8 cellular contexts compared by ENCODE assay signal in genomic region chr1:31714442-31715096, GRCh38. TPM values are rescaled to one million over a fixed set of nuclear protein-coding genes. Genes with fewer than 3 reads are reported as not detected.
A peak's percentile ranks its signal among the peaks of the same experiment; 100 is the strongest.
DNase-seq lines count a peak whose midpoint lies in the region; ATAC-seq and TF ChIP-seq lines count a peak whose summit lies in the region.

No MANE protein-coding gene starts in this region.

- POLR2A ChIA-PET in SK-N-SH (lab: Yijun Ruan, JAX) = interaction anchor here (0.9 to 1.9 kb wide), 3 partner anchors 12 to 70 kb away, joined by 3 to 5 read pairs (median 3); partner anchors contain the start of gene PEF1

- peak overlapping the region; percentile 67 for H3K9ac ChIP-seq in SK-N-SH

- no peak for ATAC-seq in GM18502 (IDR thresholded peaks at IDR 0.05; ENCODE audit: poor library complexity, unreplicated experiment)

- H3K36me3 ChIP-seq in SK-N-SH (replicated peaks in 1 of 2; ENCODE audit: control insufficient read depth in 1 of 2, insufficient read depth in 2 of 2, low read length in 1 of 2) = no peaks in the 10 kb centered on the region
- H3K36me3 ChIP-seq in kidney epithelial cell (ENCODE audit: control insufficient read depth, insufficient read depth, low read length) = no peaks in the 10 kb centered on the region

- TF ChIP-seq RAD21 in SK-N-SH (IDR thresholded peaks at IDR 0.05; ENCODE audit: low read length) = peak; percentile 62

- TF ChIP-seq CTCF in SK-N-SH (IDR thresholded peaks at IDR 0.05) (peak; percentile 59), choroid plexus epithelial cell (conservative IDR thresholded peaks at IDR 0.05; ENCODE audit: low read depth, low read length) (peak; percentile 61), kidney epithelial cell (IDR thresholded peaks at IDR 0.05; ENCODE audit: insufficient read depth, low read length, poor library complexity, severe bottlenecking) (peak; percentile 56)

- 7% methylated on average over 8 of the region's 39 CpGs for WGBS in SK-N-SH (ENCODE audit: low lambda C conversion rate)

- DNase-seq in activated gamma-delta T cell treated with Interleukin-2 at 50 U/mL for 16 hours (peak; percentile 20), activated gamma-delta T cell (lab: John Stamatoyannopoulos, UW) (no peak), SK-N-SH (peak; percentile 76), choroid plexus epithelial cell (ENCODE audit: low read depth) (peak; percentile 63), kidney epithelial cell (ENCODE audit: low read depth) (no peak), Kasumi-1 (lab: John Stamatoyannopoulos, UW) (no peak)
- DNase-seq in stimulated activated CD4-positive, alpha-beta T cell treated with anti-CD3 and anti-CD28 coated beads, Interleukin-4, amount 100 ng/mL, for 24 hours = peak; percentile 8

- H3K27me3 ChIP-seq in SK-N-SH (ENCODE audit: insufficient read depth) (no peaks in the 10 kb centered on the region), kidney epithelial cell (ENCODE audit: control insufficient read depth, insufficient read depth, low read length) (peaks cover 3% of the 10 kb centered on the region)

- peaks cover 32% of the 10 kb centered on the region for H3F3A ChIP-seq in SK-N-SH (replicated peaks; ENCODE audit: insufficient read depth)

- peak overlapping the region; percentile 67 for H2AFZ ChIP-seq in SK-N-SH (ENCODE audit: low read depth)

- CTCF ChIA-PET in SK-N-SH (lab: Yijun Ruan, JAX) = interaction anchor here (0.6 to 10.3 kb wide), 30 partner anchors 7 to 501 kb away, joined by 3 to 156 read pairs (median 6); partner anchors contain the start of genes ADGRB2, COL16A1 and PTP4A2

- H3K4me3 ChIP-seq in SK-N-SH (ENCODE audit: low read depth in 2 of 2, low read length in 1 of 2) (peak overlapping the region; percentile 14 to 50; a peak in 3 of 4 replicates), choroid plexus epithelial cell (ENCODE audit: low read depth, low read length) (peak overlapping the region; percentile 56), kidney epithelial cell (ENCODE audit: low read depth, low read length) (peak overlapping the region; percentile 11)

- H3K4me1 ChIP-seq in SK-N-SH (ENCODE audit: control insufficient read depth in 1 of 2, insufficient read depth in 2 of 2, low read depth in 1 of 2, low read length in 1 of 2) = peaks cover 41 to 54% of the 10 kb centered on the region in 2 experiments; a peak in 3 of 4 replicates

- H3K4me2 ChIP-seq in SK-N-SH = peak overlapping the region; percentile 74

- no peaks in the 10 kb centered on the region for H4K20me1 ChIP-seq in SK-N-SH (ENCODE audit: insufficient read depth)

- H3K79me2 ChIP-seq in SK-N-SH (ENCODE audit: insufficient read depth) = no peaks in the 10 kb centered on the region

- no peaks in the 10 kb centered on the region for H3K9me2 ChIP-seq in SK-N-SH

- peak overlapping the region; percentile 94 to 95 for H3K27ac ChIP-seq in SK-N-SH (ENCODE audit: low read depth in 2 of 2, low read length in 1 of 2)

- H3K9me3 ChIP-seq in SK-N-SH = no peaks in the 10 kb centered on the region

- peak in 1 of 2 experiments; percentile 37; a peak in 1 of 4 replicates for TF ChIP-seq EP300 in SK-N-SH (IDR thresholded peaks at IDR 0.05; ENCODE audit: borderline replicate concordance in 1 of 2, low read depth in 1 of 2, low read length in 1 of 2)

TF ChIP-seq in SK-N-SH, 30 proteins besides CTCF, POLR2A, EP300 and RAD21:
- TF ChIP-seq SMC3 (IDR thresholded peaks at IDR 0.05; ENCODE audit: low read depth, low read length) (peak; percentile 52; the same call in 1 of the 2 replicates), CHD2 (IDR thresholded peaks at IDR 0.05; ENCODE audit: low read length, partially characterized antibody) (peak; percentile 17), PBX3 (IDR thresholded peaks at IDR 0.05) (peak; percentile 37; the same call in 1 of the 2 replicates), TCF12 (IDR thresholded peaks at IDR 0.05) (0 out of 2 replicates have a peak, but pooled peaks have one; percentile 19), FOSL2 (IDR thresholded peaks at IDR 0.05; ENCODE audit: borderline replicate concordance, low read depth) (0 out of 2 replicates have a peak, but pooled peaks have one; percentile 6), SIN3A (IDR thresholded peaks at IDR 0.05; ENCODE audit: borderline replicate concordance, low read depth, low read length) (peak; percentile 63; the same call in 1 of the 2 replicates), IRF3 (IDR thresholded peaks at IDR 0.05; ENCODE audit: low read depth, low read length) (no peak), ZBTB33 (IDR thresholded peaks at IDR 0.05; ENCODE audit: borderline replicate concordance, low read depth) (no peak), RCOR1 (IDR thresholded peaks at IDR 0.05; ENCODE audit: low read length) (peak; percentile 21; the same call in 1 of the 2 replicates), NRF1 (IDR thresholded peaks at IDR 0.05; ENCODE audit: low read depth, low read length) (0 out of 2 replicates have a peak, but pooled peaks have one; percentile 9), MXI1 (IDR thresholded peaks at IDR 0.05; ENCODE audit: low read depth, low read length) (peak; percentile 65), MEF2A (IDR thresholded peaks at IDR 0.05; ENCODE audit: borderline replicate concordance, low read depth) (peak; percentile 90), ELF1 (IDR thresholded peaks at IDR 0.05) (no peak)

RNA-seq across cellular contexts. Expression of gene COL16A1, which starts 10.8 kb away (rescaled TPM):
- polyA plus RNA-seq in SK-N-SH (2012; rRNA removed) = 9.0 and 10.4 TPM in 2 replicates
- 3.0 and 3.8 TPM in 2 replicates for polyA plus RNA-seq in SK-N-SH (2012; cell fraction: cytosol; rRNA removed)
- polyA plus RNA-seq in SK-N-SH (2012; cell fraction: nucleus; rRNA removed) = 38.2 and 47.3 TPM in 2 replicates
- total RNA-seq in kidney epithelial cell = 9.2 and 10.8 TPM in 2 replicates

RNA-seq across cellular contexts. Expression of gene ADGRB2, which starts 49.6 kb away (rescaled TPM):
- 10.6 and 13.0 TPM in 2 replicates for polyA plus RNA-seq in SK-N-SH (2012; rRNA removed)
- polyA plus RNA-seq in SK-N-SH (2012; cell fraction: cytosol; rRNA removed) = 4.3 and 8.4 TPM in 2 replicates
- 41.8 and 66.9 TPM in 2 replicates for polyA plus RNA-seq in SK-N-SH (2012; cell fraction: nucleus; rRNA removed)
- 1.5 and 2.6 TPM in 2 replicates for total RNA-seq in kidney epithelial cell

Comparison
In these comparisons a context has a peak if more than half of its experiments do, and no peak if none do; other contexts are left out.
1. DNase-seq: peak in activated gamma-delta T cell treated with Interleukin-2 at 50 U/mL for 16 hours (single experiment), SK-N-SH (single experiment), choroid plexus epithelial cell (single experiment) and stimulated activated CD4-positive, alpha-beta T cell treated with anti-CD3 and anti-CD28 coated beads, Interleukin-4, amount 100 ng/mL, for 24 hours (single experiment); none in activated gamma-delta T cell (single experiment), kidney epithelial cell (single experiment) and Kasumi-1 (0 of 2).
2. Peak in every context shown above with its lines, with median percentiles within 50 percentile points of each other: H3K4me3 ChIP-seq and CTCF ChIP-seq.